14 cellular contexts compared by ENCODE assay signal in the genomic region with DNA sequence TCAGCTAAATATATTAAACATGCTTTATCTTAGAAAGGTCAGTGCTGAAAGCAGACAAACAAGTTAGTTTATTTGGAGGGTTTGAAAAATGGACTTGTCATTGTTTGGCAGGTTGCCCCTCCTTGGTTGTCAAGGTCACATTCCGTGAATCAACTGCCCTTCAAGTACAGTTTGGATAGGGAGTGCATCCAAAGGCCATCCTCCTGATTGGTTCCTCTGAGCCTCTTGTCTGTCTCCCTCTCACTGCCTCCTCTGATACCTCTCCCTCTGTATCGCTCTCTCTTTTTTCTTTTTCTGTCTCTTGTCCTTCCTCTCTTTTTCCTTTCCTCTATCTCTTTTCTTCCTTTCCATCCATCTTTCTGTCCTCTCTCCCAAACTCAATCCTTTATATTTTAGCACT. TPM values are rescaled to one million over a fixed set of nuclear protein-coding genes. Genes with fewer than 3 reads are reported as not detected.
DNase-seq lines count a peak whose midpoint lies in the region; ATAC-seq and TF ChIP-seq lines count a peak whose summit lies in the region.
"Had no signal": no experiment of that assay in that cellular context is flagged by ENCODE, and none has a peak within 500 bp of the region (broad histone marks: within the 10 kb centered on the region; RNA-seq: fewer than 3 reads in every experiment).

No MANE protein-coding gene starts in this region.

- H3K4me3 ChIP-seq in HUES6 (ENCODE audit: low read depth, low read length) = no peak overlapping the region
- H3K4me3 ChIP-seq in adipocyte (ENCODE audit: low read length) = no peak overlapping the region
- H3K4me3 ChIP-seq in gastrocnemius medialis = no peak overlapping the region
- H3K4me3 ChIP-seq in dorsolateral prefrontal cortex = no peak overlapping the region

- H3K4me1 ChIP-seq in HUES6 (ENCODE audit: control insufficient read depth, insufficient read depth, low read length) (peaks cover 29% of the 10 kb centered on the region), adipocyte (ENCODE audit: control insufficient read depth, insufficient read depth, low read length) (peaks cover 36% of the 10 kb centered on the region), gastrocnemius medialis (peaks cover 29 to 40% of the 10 kb centered on the region in 2 donors)

- intact Hi-C loops in left cardiac atrium (cut with DNase I) (no loop called here), gastrocnemius medialis (cut with DNase I; ENCODE audit: low total_unique reads) (no loop called here), dorsolateral prefrontal cortex (cut with DNase I) (no loop called here)

- in situ Hi-C loops in gastrocnemius medialis (cut with MboI; ENCODE audit: low sequenced_read_pairs in 4 of 4) = no loop called here

- ATAC-seq in left cardiac atrium (peak in 1 of 2 donors; percentile 57), gastrocnemius medialis (no peak), GM19397 (IDR thresholded peaks at IDR 0.05; ENCODE audit: unreplicated experiment) (no peak)
- ATAC-seq: activated naive CD4-positive, alpha-beta T cell treated with anti-CD3 and anti-CD28 coated beads, Interleukin-2, amount 50 U/mL, for 72 hours; stimulated activated naive CD8-positive, alpha-beta T cell treated with anti-CD3 and anti-CD28 coated beads, Interleukin-15, amount 100 ng/mL, for 72 hours had no signal

- TF ChIP-seq CTCF in gastrocnemius medialis (IDR thresholded peaks at IDR 0.05 in 4 of 5, conservative IDR thresholded peaks at IDR 0.05 in 1 of 5) (no peak), dorsolateral prefrontal cortex (IDR thresholded peaks at IDR 0.05 in 54 of 56, conservative IDR thresholded peaks at IDR 0.05 in 2 of 56; ENCODE audit: low read depth in 1 of 56, partially characterized antibody in 56 of 56) (no peak)

- TF ChIP-seq POLR2A in gastrocnemius medialis (IDR thresholded peaks at IDR 0.05) = no peak

- no peak overlapping the region for H3K27ac ChIP-seq in HUES6 (ENCODE audit: low read depth, low read length)
- H3K27ac ChIP-seq in gastrocnemius medialis = peak overlapping the region in 3 of 4 donors; percentile 21 to 59 (median 54)
- peak overlapping the region in 22 of 59 donors; percentile 5 to 90 (median 42) for H3K27ac ChIP-seq in dorsolateral prefrontal cortex

- H3K27me3 ChIP-seq in HUES6 (ENCODE audit: control insufficient read depth, insufficient read depth, low read length) (no peaks in the 10 kb centered on the region), adipocyte (replicated peaks; ENCODE audit: control insufficient read depth, insufficient read depth, low read length) (no peaks in the 10 kb centered on the region), gastrocnemius medialis (no peaks in the 10 kb centered on the region), dorsolateral prefrontal cortex (no peaks in the 10 kb centered on the region)

- H3K9me3 ChIP-seq in HUES6 (ENCODE audit: control insufficient read depth, insufficient read depth, low read depth, low read length) = no peaks in the 10 kb centered on the region
- no peaks in the 10 kb centered on the region for H3K9me3 ChIP-seq in adipocyte (ENCODE audit: control insufficient read depth, low read length)
- H3K9me3 ChIP-seq in gastrocnemius medialis = no peaks in the 10 kb centered on the region
- H3K9me3 ChIP-seq: Caco-2 had no signal

- H3K9ac ChIP-seq in HUES6 (ENCODE audit: low read length) = peak overlapping the region; percentile 7
- H3K9ac ChIP-seq in adipocyte (ENCODE audit: low read length) = no peak overlapping the region

- DNase-seq in adipocyte (ENCODE audit: low read depth) = peak; percentile 23
- peak; percentile 37 for DNase-seq in left cardiac atrium
- DNase-seq in gastrocnemius medialis = no peak
- DNase-seq in NCI-H82 treated with DMSO at 0.1 percent for 48 hours (lab: John Stamatoyannopoulos, UW; ENCODE audit: unreplicated experiment) = no peak
- DNase-seq in dorsolateral prefrontal cortex = no peak
- DNase-seq: activated CD4-positive, alpha-beta T cell treated with anti-CD3 and anti-CD28 coated beads for 48 hours; Caco-2; NCI-H187 treated with DMSO at 0.1 percent for 48 hours; SIG-M5; stimulated activated CD4-positive, alpha-beta T cell treated with anti-CD3 and anti-CD28 coated beads, Interleukin-4, amount 100 ng/mL, for 1 hour; stimulated activated naive CD8-positive, alpha-beta T cell treated with anti-CD3 and anti-CD28 coated beads, Interleukin-15, amount 100 ng/mL, for 72 hours had no signal

- H3K36me3 ChIP-seq in HUES6 (ENCODE audit: control insufficient read depth, insufficient read depth, low read length) = peaks cover 10% of the 10 kb centered on the region; the same call in 1 of the 2 replicates
- no peaks in the 10 kb centered on the region for H3K36me3 ChIP-seq in adipocyte (ENCODE audit: control insufficient read depth, insufficient read depth, low read length, severe bottlenecking)
- H3K36me3 ChIP-seq in gastrocnemius medialis = no peaks in the 10 kb centered on the region

RNA-seq across cellular contexts. Expression of gene ITGAV, which starts 5.4 kb away (rescaled TPM):
- 100 to 1,000 TPM in 1 of 2 donors, 10 to 100 TPM in 1; 83.3 to 140 TPM for total RNA-seq in left cardiac atrium
- 10 to 100 TPM; 30.0 to 63.1 (median 47.4) TPM for total RNA-seq in gastrocnemius medialis
- 100 to 1,000 TPM in 30 of 120 experiments, 10 to 100 TPM in 90; 50.3 to 160 (median 86.2) TPM for total RNA-seq in dorsolateral prefrontal cortex

Comparison
In these comparisons a context has a peak if more than half of its experiments do, and no peak if none do; other contexts are left out.
1. DNase-seq: peak in adipocyte (single experiment) and left cardiac atrium (single experiment); none in gastrocnemius medialis (0 of 2), NCI-H82 treated with DMSO at 0.1 percent for 48 hours (single experiment) and dorsolateral prefrontal cortex (0 of 10).